15 cellular contexts compared by ENCODE assay signal in the genomic region with DNA sequence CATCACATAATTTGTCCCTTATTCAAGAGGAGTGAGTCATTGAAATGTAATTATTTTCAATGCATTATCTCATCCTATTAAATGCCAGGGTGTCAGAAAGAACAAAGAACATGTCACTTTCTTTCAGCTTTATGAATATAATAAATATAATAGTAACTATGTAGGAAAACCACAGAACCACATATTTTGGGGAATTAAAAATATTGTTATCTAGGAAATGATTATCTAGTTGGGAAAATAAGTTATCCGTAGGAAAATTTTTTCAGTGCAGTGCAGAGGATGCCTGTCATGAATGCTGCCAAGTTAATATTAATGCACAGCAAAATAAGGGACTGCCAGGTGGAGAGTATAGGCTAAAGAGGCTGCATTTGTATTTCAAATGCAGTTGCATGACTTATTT.
"Had no signal": no experiment of that assay in that cellular context is flagged by ENCODE, and none has a peak within 500 bp of the region (broad histone marks: within the 10 kb centered on the region; RNA-seq: fewer than 3 reads in every experiment).

No MANE protein-coding gene starts in this region.

- H3K4me2 ChIP-seq: KMS-11 had no signal

- DNase-seq: IMR-90, Kasumi-1, MM.1S, NCI-H1092 treated with DMSO at 0.1 percent for 48 hours, NCI-H187, NCI-H2029, NCI-H2171 treated with DMSO at 0.1 percent for 48 hours, NCI-H345, NCI-H446 treated with DMSO at 0.1 percent for 48 hours, NCI-H510A treated with DMSO at 0.1 percent for 48 hours, NCI-H526 treated with DMSO at 0.1 percent for 48 hours, NCI-H774, SHP77 had no signal

- H3K27ac ChIP-seq: KMS-11, RWPE1 had no signal

- H3K9ac ChIP-seq: KMS-11 had no signal
